In genomic region chrX:13955975-13956374, GRCh38 we compare ENCODE assay signal across 32 cellular contexts.
"Had no signal": no experiment of that assay in that cellular context is flagged by ENCODE, and none has a peak within 500 bp of the region (broad histone marks: within the 10 kb centered on the region; RNA-seq: fewer than 3 reads in every experiment).

No MANE protein-coding gene starts in this region.

- H3K36me3 ChIP-seq: ascending aorta, cardiac muscle cell, Peyer's patch had no signal

- H3K4me3 ChIP-seq: ascending aorta, cardiac muscle cell, Peyer's patch had no signal

- H3K27ac ChIP-seq: ascending aorta, cardiac muscle cell, Peyer's patch, VCaP had no signal

- DNase-seq: activated B cell treated with CpG ODN at 0.5 μM for 24 hours; activated CD4-positive, alpha-beta memory T cell treated with anti-CD3 and anti-CD28 coated beads for 36 hours; activated CD4-positive, alpha-beta T cell treated with anti-CD3 and anti-CD28 coated beads for 4 hours; activated CD4-positive, alpha-beta T cell treated with anti-CD3 and anti-CD28 coated beads, Interleukin-2, amount 50 U/mL, for 1 hour; activated CD4-positive, CD25-positive, alpha-beta regulatory T cell treated with anti-CD3 and anti-CD28 coated beads, Interleukin-2, amount 50 U/mL, for 72 hours; activated CD8-positive, alpha-beta memory T cell treated with anti-CD3 and anti-CD28 coated beads, Interleukin-2, amount 50 U/mL, for 4 hours; activated effector memory CD4-positive, alpha-beta T cell treated with Interleukin-2 at 50 U/mL for 16 hours; activated naive CD4-positive, alpha-beta T cell; activated naive CD8-positive, alpha-beta T cell treated with anti-CD3 and anti-CD28 coated beads, Interleukin-2, amount 10 ng/mL, durations not matched to agents 7 days and 5 days; activated T-cell treated with anti-CD3 and anti-CD28 coated beads for 4 hours; activated T-cell treated with anti-CD3 and anti-CD28 coated beads, Interleukin-2, amount 50 U/mL, for 4 hours; KG1; NCI-H1092 treated with DMSO at 0.1 percent for 48 hours; NCI-H1417; NCI-H1930; NCI-H2081 treated with DMSO at 0.1 percent for 48 hours; NCI-H2171; NCI-H226; NCI-H446 treated with DMSO at 0.1 percent for 48 hours; NCI-H524 treated with DMSO at 0.1 percent for 48 hours; NCI-H748 treated with DMSO at 0.1 percent for 48 hours; NK-92 treated with Interleukin-12 subunit alpha and Interleukin-12 subunit beta, amount 100 ng/mL, for 24 hours; PC-3; Peyer's patch; Right ventricle myocardium superior; SW 1271; T-helper 1 cell; T-helper 2 cell; T-helper 9 cell had no signal

- ATAC-seq: activated T-cell treated with anti-CD3 and anti-CD28 coated beads, Interleukin-2, amount 50 U/mL, for 4 hours; PC-3 had no signal

- H3K4me1 ChIP-seq: ascending aorta, Peyer's patch had no signal

- H3K9me3 ChIP-seq: ascending aorta, Peyer's patch had no signal

- H3K27me3 ChIP-seq: ascending aorta, cardiac muscle cell, Peyer's patch had no signal
